8 cellular contexts compared by ENCODE assay signal in the genomic region with DNA sequence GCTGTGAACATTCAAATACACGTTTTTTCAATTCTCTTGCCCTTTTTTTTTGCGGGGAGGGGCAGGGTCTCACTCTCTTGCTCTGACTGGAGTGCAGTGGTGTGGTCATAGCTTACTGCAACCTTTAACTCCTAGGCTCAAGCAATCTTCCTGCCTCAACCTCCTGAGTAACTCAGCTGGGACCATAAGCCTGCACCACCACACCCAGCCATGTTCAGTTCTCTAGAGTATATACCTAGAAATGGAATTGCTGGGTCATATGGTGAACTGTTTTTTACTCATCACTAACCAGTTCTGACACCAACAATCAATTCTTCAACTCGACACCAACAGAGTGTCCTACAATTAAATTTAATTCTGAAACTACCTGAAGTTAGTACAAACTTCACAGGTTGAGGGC.
DNase-seq lines count a peak whose midpoint lies in the region; ATAC-seq and TF ChIP-seq lines count a peak whose summit lies in the region.
"Had no signal": no experiment of that assay in that cellular context is flagged by ENCODE, and none has a peak within 500 bp of the region (broad histone marks: within the 10 kb centered on the region; RNA-seq: fewer than 3 reads in every experiment).

No MANE protein-coding gene starts in this region.

- peak overlapping the region; percentile 93 for H3K27ac Mint-ChIP-seq in activated T-cell treated with anti-CD3 and anti-CD28 coated beads, Interleukin-2, amount 50 U/mL, for 72 hours

- 61 to 72% methylated on average over 3 of the region's 3 CpGs for WGBS in sigmoid colon, 2 donors

- no peaks in the 10 kb centered on the region for H3K9me3 Mint-ChIP-seq in activated T-cell treated with anti-CD3 and anti-CD28 coated beads, Interleukin-2, amount 50 U/mL, for 72 hours

- H3K4me1 Mint-ChIP-seq in activated T-cell treated with anti-CD3 and anti-CD28 coated beads, Interleukin-2, amount 50 U/mL, for 72 hours (ENCODE audit: low read depth) = peaks cover 99% of the 10 kb centered on the region

- TF ChIP-seq CTCF in GM06990 (IDR thresholded peaks at IDR 0.05; ENCODE audit: insufficient read depth, low read length, poor library complexity, severe bottlenecking) (no peak), sigmoid colon (IDR thresholded peaks at IDR 0.05) (no peak)

- H3K4me1 ChIP-seq in sigmoid colon = peaks cover 0 to 98% (median 97%) of the 10 kb centered on the region in 4 donors

- H3K27ac ChIP-seq in sigmoid colon = peak overlapping the region in 3 of 4 donors; percentile 41 to 100 (median 100)

- H3K36me3 ChIP-seq in GM06990 (ENCODE audit: control insufficient read depth, insufficient read depth, low read length) = peaks cover 5% of the 10 kb centered on the region; the same call in 1 of the 2 replicates
- H3K36me3 ChIP-seq in sigmoid colon = peaks cover 0 to 49% (median 7%) of the 10 kb centered on the region in 4 donors

- no peak for TF ChIP-seq EP300 in sigmoid colon (IDR thresholded peaks at IDR 0.05)

- H3K36me3 Mint-ChIP-seq in activated T-cell treated with anti-CD3 and anti-CD28 coated beads, Interleukin-2, amount 50 U/mL, for 72 hours (ENCODE audit: insufficient read depth in 2 of 2) = peaks cover 2 to 34% of the 10 kb centered on the region in 2 donors

- no peaks in the 10 kb centered on the region for H3K27me3 Mint-ChIP-seq in activated T-cell treated with anti-CD3 and anti-CD28 coated beads, Interleukin-2, amount 50 U/mL, for 72 hours (ENCODE audit: low read depth)

- intact Hi-C loops in sigmoid colon (cut with DNase I) = no loop called here

- H3K9me3 ChIP-seq in sigmoid colon = no peaks in the 10 kb centered on the region

- no peak overlapping the region for H3K4me3 ChIP-seq in GM06990 (replicated peaks; ENCODE audit: low read depth, low read length)
- no peak overlapping the region for H3K4me3 ChIP-seq in sigmoid colon

- H3K4me3 Mint-ChIP-seq in activated T-cell treated with anti-CD3 and anti-CD28 coated beads, Interleukin-2, amount 50 U/mL, for 72 hours = peak overlapping the region; percentile 54 to 56

- H3K27me3 ChIP-seq in GM06990 (replicated peaks; ENCODE audit: control insufficient read depth, insufficient read depth, low read length) (no peaks in the 10 kb centered on the region), sigmoid colon (no peaks in the 10 kb centered on the region)

- DNase-seq in GM06990 (ENCODE audit: extremely low read depth, insufficient read length) (peak; percentile 41), sigmoid colon (no peak), CD1c-positive myeloid dendritic cell (ENCODE audit: extremely low spot score) (no peak), SHP77 (lab: John Stamatoyannopoulos, UW) (no peak)
- DNase-seq in activated T-cell treated with anti-CD3 and anti-CD28 coated beads, Interleukin-2, amount 50 U/mL, for 72 hours = peak; percentile 69 to 72
- DNase-seq: NCI-H2081 had no signal

- ATAC-seq in GM19463 (IDR thresholded peaks at IDR 0.05; ENCODE audit: unreplicated experiment) (peak; percentile 71), GM18511 (IDR thresholded peaks at IDR 0.05; ENCODE audit: unreplicated experiment) (no peak)
- ATAC-seq in activated T-cell treated with anti-CD3 and anti-CD28 coated beads, Interleukin-2, amount 50 U/mL, for 72 hours (replicated peaks in 1 of 2) = peak; percentile 96 to 97

- no peak for TF ChIP-seq POLR2A in sigmoid colon (IDR thresholded peaks at IDR 0.05)

Comparison
In these comparisons a context has a peak if more than half of its experiments do, and no peak if none do; other contexts are left out.
1. DNase-seq: peak in GM06990 (single experiment) and activated T-cell treated with anti-CD3 and anti-CD28 coated beads, Interleukin-2, amount 50 U/mL, for 72 hours (2 of 2); none in sigmoid colon (single experiment), CD1c-positive myeloid dendritic cell (single experiment) and SHP77 (0 of 2).